In the genomic region with DNA sequence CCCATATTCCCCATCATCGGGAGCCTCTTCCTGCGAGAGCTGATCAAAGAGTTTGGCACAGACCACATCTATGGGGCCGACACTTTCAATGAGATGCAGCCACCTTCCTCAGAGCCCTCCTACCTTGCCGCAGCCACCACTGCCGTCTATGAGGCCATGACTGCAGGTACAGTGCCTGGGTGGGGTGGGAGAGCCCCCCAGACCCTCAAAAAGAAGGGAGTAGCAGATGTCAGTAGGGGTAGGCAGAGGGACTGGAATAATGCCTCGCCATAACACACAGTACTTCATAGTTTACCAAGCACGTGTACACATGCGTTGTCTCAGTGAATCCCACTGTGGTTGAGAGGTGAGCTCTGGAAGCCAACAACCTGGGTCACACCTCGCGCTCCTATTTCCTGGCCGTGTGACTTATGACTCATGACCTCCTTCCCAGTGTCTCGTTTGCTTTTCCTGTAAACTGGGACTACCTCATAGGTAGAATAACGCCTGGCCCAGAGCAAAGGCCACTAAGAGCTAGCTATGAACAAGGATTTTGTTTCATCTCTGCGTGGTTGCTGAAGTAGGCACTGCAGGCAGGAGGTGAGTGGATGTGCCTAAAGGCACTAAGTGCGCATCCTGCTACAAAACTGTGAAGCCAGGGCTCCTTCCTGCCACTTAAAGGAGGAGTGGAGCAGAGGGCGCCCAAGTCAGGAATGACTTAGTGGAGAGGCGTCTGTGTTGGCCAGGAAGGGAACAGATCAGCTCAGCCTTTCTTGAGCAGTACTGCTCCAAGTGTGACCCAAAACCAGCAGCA, we compare ENCODE assay signal across 10 cellular contexts. TPM values are rescaled to one million over a fixed set of nuclear protein-coding genes. Genes with fewer than 3 reads are reported as not detected.
DNase-seq lines count a peak whose midpoint lies in the region; ATAC-seq and TF ChIP-seq lines count a peak whose summit lies in the region.
"Had no signal": no experiment of that assay in that cellular context is flagged by ENCODE, and none has a peak within 500 bp of the region (broad histone marks: within the 10 kb centered on the region; RNA-seq: fewer than 3 reads in every experiment).

No MANE protein-coding gene starts in this region.

- intact Hi-C loops in activated naive CD4-positive, alpha-beta T cell treated with anti-CD3 and anti-CD28 coated beads for 36 hours (cut with micrococcal nuclease), result no loop called here
- intact Hi-C loops in psoas muscle (cut with DNase I) (no loop called here), spleen (cut with DNase I; ENCODE audit: low total_unique reads) (no loop called here)

- peaks cover 14% of the 10 kb centered on the region for H3K36me3 Mint-ChIP-seq in activated naive CD4-positive, alpha-beta T cell treated with anti-CD3 and anti-CD28 coated beads for 36 hours (ENCODE audit: low read depth)
- peaks cover 15% of the 10 kb centered on the region for H3K36me3 Mint-ChIP-seq in endothelial cell (ENCODE audit: low read depth, unreplicated experiment)

- H3K9me3 ChIP-seq in psoas muscle (no peaks in the 10 kb centered on the region), spleen (no peaks in the 10 kb centered on the region)

- no peak for ATAC-seq in psoas muscle

- CTCF ChIA-PET in activated naive CD4-positive, alpha-beta T cell treated with anti-CD3 and anti-CD28 coated beads for 36 hours (lab: Charles Lee), result interaction anchor here (0.6 to 1.5 kb wide), 6 partner anchors 11 to 1940 kb away, joined by 3 to 7 read pairs (median 5); no protein-coding TSS in a partner anchor

- TF ChIP-seq POLR2A in spleen (IDR thresholded peaks at IDR 0.05), result no peak

- H3K4me1 Mint-ChIP-seq in activated naive CD4-positive, alpha-beta T cell treated with anti-CD3 and anti-CD28 coated beads for 36 hours (ENCODE audit: low read depth), result peaks cover 35% of the 10 kb centered on the region
- H3K4me1 Mint-ChIP-seq in endothelial cell (ENCODE audit: unreplicated experiment), result peaks cover 10% of the 10 kb centered on the region

- H3K27me3 Mint-ChIP-seq in activated naive CD4-positive, alpha-beta T cell treated with anti-CD3 and anti-CD28 coated beads for 36 hours (ENCODE audit: low read depth), result no peaks in the 10 kb centered on the region
- peaks cover 13% of the 10 kb centered on the region for H3K27me3 Mint-ChIP-seq in endothelial cell (ENCODE audit: unreplicated experiment)

- H3K27ac ChIP-seq in psoas muscle (peak overlapping the region; percentile 16), spleen (peak overlapping the region in 2 of 8 donors; percentile 5 to 28)

- H3K4me3 Mint-ChIP-seq in activated naive CD4-positive, alpha-beta T cell treated with anti-CD3 and anti-CD28 coated beads for 36 hours, result no peak overlapping the region
- no peak overlapping the region for H3K4me3 Mint-ChIP-seq in endothelial cell (ENCODE audit: unreplicated experiment)

- 75 to 79% (median 77%) methylated on average over 17 of the region's 17 CpGs for WGBS in psoas muscle, 3 donors
- WGBS in spleen, 5 donors, result 73 to 81% (median 78%) methylated on average over 17 of the region's 17 CpGs

- H3K4me1 ChIP-seq in psoas muscle (peaks cover 28% of the 10 kb centered on the region), spleen (peaks cover 9 to 40% (median 18%) of the 10 kb centered on the region in 6 donors)

- TF ChIP-seq CTCF in endothelial cell (IDR thresholded peaks at IDR 0.05; ENCODE audit: unreplicated experiment) (no peak), psoas muscle (IDR thresholded peaks at IDR 0.05) (no peak), spleen (IDR thresholded peaks at IDR 0.05 in 8 of 11, conservative IDR thresholded peaks at IDR 0.05 in 3 of 11) (no peak)

- H3K36me3 ChIP-seq in psoas muscle (ENCODE audit: insufficient read depth in 1 of 2, low read depth in 1 of 2) (peaks cover 0 to 59% of the 10 kb centered on the region in 2 donors), spleen (peaks cover 0 to 82% (median 46%) of the 10 kb centered on the region in 6 donors)

- DNase-seq in activated naive CD4-positive, alpha-beta T cell treated with anti-CD3 and anti-CD28 coated beads for 36 hours, result peak; percentile 71
- DNase-seq in activated naive CD4-positive, alpha-beta T cell treated with Interleukin-2 at 50 U/mL for 16 hours, result no peak
- DNase-seq in SW480 (ENCODE audit: low spot score), result peak; percentile 97
- DNase-seq in endothelial cell (ENCODE audit: low spot score), result no peak
- peak in 1 of 2 donors; percentile 40 for DNase-seq in psoas muscle
- no peak for DNase-seq in NCI-H748 treated with DMSO at 0.1 percent for 48 hours (lab: John Stamatoyannopoulos, UW)
- DNase-seq in NCI-H1417 treated with DMSO at 0.1 percent for 48 hours (lab: John Stamatoyannopoulos, UW), result no peak
- no peak for DNase-seq in spleen
- DNase-seq: AML-193, hippocampal formation had no signal

- H3K27me3 ChIP-seq in psoas muscle (ENCODE audit: insufficient read depth in 3 of 3, low read length in 2 of 3) (no peaks in the 10 kb centered on the region), spleen (replicated peaks in 1 of 7) (no peaks in the 10 kb centered on the region)

- peak overlapping the region; percentile 66 for H3K27ac Mint-ChIP-seq in activated naive CD4-positive, alpha-beta T cell treated with anti-CD3 and anti-CD28 coated beads for 36 hours
- peak overlapping the region; percentile 64 for H3K27ac Mint-ChIP-seq in endothelial cell (ENCODE audit: unreplicated experiment)

- H3K4me3 ChIP-seq in psoas muscle (no peak overlapping the region), spleen (no peak overlapping the region)

- H3K9me3 Mint-ChIP-seq in activated naive CD4-positive, alpha-beta T cell treated with anti-CD3 and anti-CD28 coated beads for 36 hours, result no peaks in the 10 kb centered on the region
- no peaks in the 10 kb centered on the region for H3K9me3 Mint-ChIP-seq in endothelial cell (ENCODE audit: unreplicated experiment)

RNA-seq across cellular contexts. Expression of a gene that starts 5.2 kb away (rescaled TPM):
- total RNA-seq in activated naive CD4-positive, alpha-beta T cell treated with anti-CD3 and anti-CD28 coated beads for 36 hours, result 10 to 100 TPM; 11.1 to 11.9 TPM
- total RNA-seq in endothelial cell (ENCODE audit: unreplicated experiment) (24.2 TPM), psoas muscle (10 to 100 TPM in 3 of 4 donors, 1 to 10 TPM in 1; 9.1 to 17.8 (median 11.7) TPM), spleen (10 to 100 TPM; 32.5 to 61.0 (median 48.9) TPM)
- polyA plus RNA-seq in psoas muscle (10 to 100 TPM; 16.0 to 18.1 (median 17.5) TPM), spleen (10 to 100 TPM; 27.3 to 55.2 (median 49.8) TPM)

RNA-seq across cellular contexts. Expression of a gene that starts 11.5 kb away (rescaled TPM):
- under 1 TPM; 0.26 to 0.67 TPM for total RNA-seq in activated naive CD4-positive, alpha-beta T cell treated with anti-CD3 and anti-CD28 coated beads for 36 hours
- total RNA-seq in endothelial cell (ENCODE audit: unreplicated experiment) (0.64 TPM), psoas muscle (1 to 10 TPM in 1 of 4 donors, under 1 TPM in 3; 0.54 to 1.2 (median 0.72) TPM), spleen (1 to 10 TPM in 2 of 7 donors, under 1 TPM in 5; 0.54 to 1.6 (median 0.79) TPM)
- polyA plus RNA-seq in psoas muscle (1 to 10 TPM; 1.3 to 2.1 (median 1.7) TPM), spleen (1 to 10 TPM; 2.9 to 5.5 (median 3.5) TPM)

RNA-seq across cellular contexts. Expression of a gene that starts 20.7 kb away (rescaled TPM):
- 10 to 100 TPM; 93.3 to 93.6 TPM for total RNA-seq in activated naive CD4-positive, alpha-beta T cell treated with anti-CD3 and anti-CD28 coated beads for 36 hours
- total RNA-seq in endothelial cell (ENCODE audit: unreplicated experiment) (66.3 TPM), psoas muscle (10 to 100 TPM; 31.6 to 45.4 (median 37.0) TPM), spleen (10 to 100 TPM; 32.5 to 68.6 (median 66.5) TPM)
- polyA plus RNA-seq in psoas muscle (100 to 1,000 TPM in 1 of 3 donors, 10 to 100 TPM in 2; 41.0 to 141 (median 73.5) TPM), spleen (100 to 1,000 TPM in 1 of 3 donors, 10 to 100 TPM in 2; 50.0 to 104 (median 80.6) TPM)

RNA-seq across cellular contexts. Expression of a gene that starts 25.7 kb away (rescaled TPM):
- total RNA-seq in activated naive CD4-positive, alpha-beta T cell treated with anti-CD3 and anti-CD28 coated beads for 36 hours, result 10 to 100 TPM; 22.1 to 24.7 TPM
- 45.9 TPM for total RNA-seq in endothelial cell (ENCODE audit: unreplicated experiment)
- 10 to 100 TPM; 45.2 to 67.9 (median 55.2) TPM for total RNA-seq in psoas muscle
- polyA plus RNA-seq in psoas muscle, result 100 to 1,000 TPM in 1 of 3 donors, 10 to 100 TPM in 2; 71.0 to 108 (median 89.2) TPM
- total RNA-seq in spleen, result 10 to 100 TPM; 43.0 to 64.4 (median 55.8) TPM
- polyA plus RNA-seq in spleen, result 10 to 100 TPM; 33.0 to 39.1 (median 33.2) TPM

RNA-seq across cellular contexts. Expression of a gene that starts 36.3 kb away (rescaled TPM):
- 10 to 100 TPM; 38.6 to 42.2 TPM for total RNA-seq in activated naive CD4-positive, alpha-beta T cell treated with anti-CD3 and anti-CD28 coated beads for 36 hours
- total RNA-seq in endothelial cell (ENCODE audit: unreplicated experiment) (8.0 TPM), psoas muscle (1 to 10 TPM in 2 of 4 donors, under 1 TPM in 2; 0.26 to 3.3 (median 1.4) TPM), spleen (1 to 10 TPM; 1.9 to 5.6 (median 3.4) TPM)
- polyA plus RNA-seq in psoas muscle (10 to 100 TPM in 1 of 3 donors, 1 to 10 TPM in 2; 3.8 to 13.3 (median 5.3) TPM), spleen (1 to 10 TPM; 3.6 to 4.3 (median 4.0) TPM)

Comparison
In these comparisons a context has a peak if more than half of its experiments do, and no peak if none do; other contexts are left out.
1. DNase-seq: peak in activated naive CD4-positive, alpha-beta T cell treated with anti-CD3 and anti-CD28 coated beads for 36 hours (single experiment) and SW480 (single experiment); none in activated naive CD4-positive, alpha-beta T cell treated with Interleukin-2 at 50 U/mL for 16 hours (single experiment), endothelial cell (single experiment), NCI-H748 treated with DMSO at 0.1 percent for 48 hours (single experiment), NCI-H1417 treated with DMSO at 0.1 percent for 48 hours (single experiment) and spleen (single experiment).